ENCODE assay signal across 7 cellular contexts in genomic region chr1:32773018-32773763, GRCh38. TPM values are rescaled to one million over a fixed set of nuclear protein-coding genes. Genes with fewer than 3 reads are reported as not detected.
DNase-seq lines count a peak whose midpoint lies in the region; ATAC-seq, FAIRE-seq and TF ChIP-seq lines count a peak whose summit lies in the region.

No MANE protein-coding gene starts in this region.

- H3K4me2 ChIP-seq in SU-DHL-6 (ENCODE audit: low read depth, low read length, poor library complexity, severe bottlenecking): no peak overlapping the region

- H3K9me2 ChIP-seq in SU-DHL-6 (replicated peaks; ENCODE audit: insufficient read depth, low read length): no peaks in the 10 kb centered on the region

- peak overlapping the region; percentile 80 for H3K27ac Mint-ChIP-seq in activated naive CD4-positive, alpha-beta T cell treated with anti-CD3 and anti-CD28 coated beads, Interleukin-2, amount 50 U/mL, for 24 hours
- H3K27ac Mint-ChIP-seq in progenitor cell of endocrine pancreas: peak overlapping the region; percentile 74

- no peak for TF ChIP-seq POLR2A in GM12892 (IDR thresholded peaks at IDR 0.05; ENCODE audit: low read depth, low read length)
- no peak for TF ChIP-seq POLR2A in NB4 (IDR thresholded peaks at IDR 0.05; ENCODE audit: extremely low read depth, insufficient read length)

- 25 to 28% methylated on average over 9 of the region's 9 CpGs for WGBS in aorta, 2 donors

- H3K4me1 Mint-ChIP-seq in activated naive CD4-positive, alpha-beta T cell treated with anti-CD3 and anti-CD28 coated beads, Interleukin-2, amount 50 U/mL, for 24 hours: peaks cover 18% of the 10 kb centered on the region
- H3K4me1 Mint-ChIP-seq in progenitor cell of endocrine pancreas (ENCODE audit: low read depth): peaks cover 3% of the 10 kb centered on the region

- H3K36me3 ChIP-seq in SU-DHL-6 (ENCODE audit: low read length): peaks cover 5% of the 10 kb centered on the region; the same call in 1 of the 2 replicates
- H3K36me3 ChIP-seq in aorta (ENCODE audit: control insufficient read depth in 1 of 2, insufficient read depth in 2 of 2, low read length in 1 of 2): no peaks in the 10 kb centered on the region

- ATAC-seq in Right ventricle myocardium inferior: peak; percentile 86
- peak; percentile 88 for ATAC-seq in aorta (ENCODE audit: low FRiP score)

- H2AFZ ChIP-seq in SU-DHL-6 (ENCODE audit: low read depth, low read length, severe bottlenecking): no peak overlapping the region

- no peaks in the 10 kb centered on the region for H3K27me3 Mint-ChIP-seq in activated naive CD4-positive, alpha-beta T cell treated with anti-CD3 and anti-CD28 coated beads, Interleukin-2, amount 50 U/mL, for 24 hours
- H3K27me3 Mint-ChIP-seq in progenitor cell of endocrine pancreas: no peaks in the 10 kb centered on the region

- DNase-seq in GM12892 (ENCODE audit: insufficient read length): peak; percentile 83
- DNase-seq in NB4 (ENCODE audit: low read depth): peak; percentile 76
- DNase-seq in Right ventricle myocardium inferior (ENCODE audit: missing footprints): peak; percentile 88
- peak; percentile 81 for DNase-seq in progenitor cell of endocrine pancreas (ENCODE audit: low spot score, unreplicated experiment)
- DNase-seq in aorta: peak; percentile 83 to 92

- H3K4me3 ChIP-seq in NB4 (ENCODE audit: low read depth, low read length): no peak overlapping the region
- no peak overlapping the region for H3K4me3 ChIP-seq in SU-DHL-6 (ENCODE audit: insufficient read depth, low read length, poor library complexity, severe bottlenecking)
- H3K4me3 ChIP-seq in aorta (ENCODE audit: low read length in 2 of 2): no peak overlapping the region

- H3K27me3 ChIP-seq in SU-DHL-6 (ENCODE audit: low read length) (no peaks in the 10 kb centered on the region), aorta (ENCODE audit: control insufficient read depth in 1 of 2, insufficient read depth in 2 of 2, low read length in 1 of 2) (no peaks in the 10 kb centered on the region)

- peak; percentile 91 for TF ChIP-seq CTCF in NB4 (IDR thresholded peaks at IDR 0.05; ENCODE audit: low read depth, low read length)
- peak; percentile 88 for TF ChIP-seq CTCF in SU-DHL-6 (IDR thresholded peaks at IDR 0.05; ENCODE audit: insufficient read depth, low read length, poor library complexity, severe bottlenecking)
- peak; percentile 97 for TF ChIP-seq CTCF in progenitor cell of endocrine pancreas (IDR thresholded peaks at IDR 0.05; ENCODE audit: unreplicated experiment)

- no peaks in the 10 kb centered on the region for H3K79me2 ChIP-seq in SU-DHL-6 (ENCODE audit: insufficient read depth, low read length)

- no peaks in the 10 kb centered on the region for H3K4me1 ChIP-seq in aorta (ENCODE audit: control insufficient read depth in 1 of 2, insufficient read depth in 2 of 2, low read length in 2 of 2)

- H3K9me3 Mint-ChIP-seq in activated naive CD4-positive, alpha-beta T cell treated with anti-CD3 and anti-CD28 coated beads, Interleukin-2, amount 50 U/mL, for 24 hours: no peaks in the 10 kb centered on the region
- no peaks in the 10 kb centered on the region for H3K9me3 Mint-ChIP-seq in progenitor cell of endocrine pancreas (ENCODE audit: low read depth)

- H3K4me3 Mint-ChIP-seq in activated naive CD4-positive, alpha-beta T cell treated with anti-CD3 and anti-CD28 coated beads, Interleukin-2, amount 50 U/mL, for 24 hours: no peak overlapping the region
- no peak overlapping the region for H3K4me3 Mint-ChIP-seq in progenitor cell of endocrine pancreas (ENCODE audit: low read depth)

- no peak overlapping the region for H3K9ac ChIP-seq in SU-DHL-6 (ENCODE audit: low read length)

- H3K9me3 ChIP-seq in SU-DHL-6 (ENCODE audit: insufficient read depth, low read length) (no peaks in the 10 kb centered on the region), aorta (ENCODE audit: control insufficient read depth, low read length) (no peaks in the 10 kb centered on the region)

- intact Hi-C loops in Right ventricle myocardium inferior (cut with DNase I): loop anchor here (1.0 to 2.0 kb wide), 2 partner anchors 61 to 252 kb away; no protein-coding TSS in a partner anchor
- intact Hi-C loops in aorta (cut with DNase I): loop anchor here (1.0 to 2.0 kb wide), 2 partner anchors 60 to 61 kb away; no protein-coding TSS in a partner anchor

- H4K20me1 ChIP-seq in SU-DHL-6 (ENCODE audit: low read depth, low read length): no peaks in the 10 kb centered on the region

- no peak overlapping the region for H3K27ac ChIP-seq in SU-DHL-6 (ENCODE audit: low read depth, low read length)
- no peak overlapping the region for H3K27ac ChIP-seq in aorta (ENCODE audit: low read depth in 1 of 2, low read length in 2 of 2)

- H3F3A ChIP-seq in SU-DHL-6 (ENCODE audit: insufficient read depth): peaks cover 11% of the 10 kb centered on the region; the same call in 1 of the 2 replicates

- FAIRE-seq in GM12892 (lab: Jason Lieb, UNC): peak; percentile 92

- peaks cover 15% of the 10 kb centered on the region for H3K36me3 Mint-ChIP-seq in activated naive CD4-positive, alpha-beta T cell treated with anti-CD3 and anti-CD28 coated beads, Interleukin-2, amount 50 U/mL, for 24 hours
- H3K36me3 Mint-ChIP-seq in progenitor cell of endocrine pancreas (ENCODE audit: insufficient read depth): peaks cover 16% of the 10 kb centered on the region

RNA-seq across cellular contexts. Expression of gene YARS1, which starts 44.0 kb away (rescaled TPM):
- polyA plus RNA-seq in GM12892 (2012; ENCODE audit: missing spikeins): 88.9 TPM
- total RNA-seq in Right ventricle myocardium inferior (29.8 TPM), progenitor cell of endocrine pancreas (101 and 110 TPM in 2 replicates), aorta (10 to 100 TPM; 55.2 to 76.1 TPM)
- polyA plus RNA-seq in aorta: 10 to 100 TPM; 20.4 to 38.7 TPM

RNA-seq across cellular contexts. Expression of gene S100PBP, which starts 44.3 kb away (rescaled TPM):
- polyA plus RNA-seq in GM12892 (2012; ENCODE audit: missing spikeins): 54.6 TPM
- 11.7 TPM for total RNA-seq in Right ventricle myocardium inferior
- 62.6 and 66.1 TPM in 2 replicates for total RNA-seq in progenitor cell of endocrine pancreas
- total RNA-seq in aorta: 10 to 100 TPM; 37.4 to 60.7 TPM
- polyA plus RNA-seq in aorta: 10 to 100 TPM in 1 of 2 donors, 1 to 10 TPM in 1; 2.8 to 12.1 TPM
